In the genomic region with DNA sequence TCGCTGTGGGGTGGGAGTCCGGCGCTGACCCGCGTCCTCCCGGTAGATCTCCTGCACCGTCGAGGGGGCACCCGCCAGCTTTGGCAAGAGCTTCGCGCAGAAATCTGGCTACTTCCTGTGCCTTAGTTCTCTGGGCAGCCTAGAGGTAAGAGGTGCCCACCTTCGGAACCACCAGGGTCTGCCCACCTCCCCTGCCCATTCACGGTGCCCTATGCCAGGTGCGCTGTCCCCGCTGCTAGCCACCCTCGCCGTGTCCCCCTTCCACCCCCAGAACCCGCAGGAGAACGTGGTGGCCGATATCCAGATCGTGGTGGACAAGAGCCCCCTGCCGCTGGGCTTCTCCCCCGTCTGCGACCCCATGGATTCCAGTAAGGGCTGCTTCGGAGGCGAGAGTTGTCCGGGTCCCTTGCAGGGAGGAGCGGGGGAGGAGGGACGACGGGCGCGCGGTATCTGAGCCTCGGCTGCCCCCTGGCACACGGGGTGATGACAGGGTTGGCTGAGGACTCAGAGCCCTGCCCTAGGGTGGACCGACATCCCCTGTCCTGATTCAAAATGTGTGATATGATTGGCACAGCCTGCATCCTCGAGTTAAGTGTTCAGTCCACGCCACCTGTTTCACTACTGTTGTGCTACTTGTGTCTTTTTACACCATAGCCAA, we compare ENCODE assay signal across 8 cellular contexts. TPM values are rescaled to one million over a fixed set of nuclear protein-coding genes. Genes with fewer than 3 reads are reported as not detected.
DNase-seq lines count a peak whose midpoint lies in the region; ATAC-seq and TF ChIP-seq lines count a peak whose summit lies in the region.

No MANE protein-coding gene starts in this region.

- peak; percentile 54 for DNase-seq in BE2C
- peak; percentile 10 for DNase-seq in HT-29 (ENCODE audit: low spot score)
- peak; percentile 78 for DNase-seq in activated CD4-positive, alpha-beta T cell treated with anti-CD3 and anti-CD28 coated beads, Interleukin-2, amount 10 ng/mL, durations not matched to agents 24 days and 14 days
- peak in 4 of 10 donors; percentile 17 to 25 (median 21) for DNase-seq in naive thymus-derived CD8-positive, alpha-beta T cell
- no peak for DNase-seq in GM19240 (ENCODE audit: insufficient read length, low spot score)

- peak; percentile 39 for ATAC-seq in GM18907 (IDR thresholded peaks at IDR 0.05; ENCODE audit: unreplicated experiment)
- peak; percentile 56 for ATAC-seq in esophagus mucosa
- ATAC-seq in naive thymus-derived CD8-positive, alpha-beta T cell: peak in 1 of 2 donors; percentile 40
- ATAC-seq in GM21423 (IDR thresholded peaks at IDR 0.05; ENCODE audit: unreplicated experiment): no peak

- peaks cover 2% of the 10 kb centered on the region; the same call in 1 of the 2 replicates for H3K4me1 ChIP-seq in BE2C

- intact Hi-C loops in activated CD4-positive, alpha-beta T cell treated with anti-CD3 and anti-CD28 coated beads, Interleukin-2, amount 10 ng/mL, durations not matched to agents 24 days and 14 days (cut with micrococcal nuclease): no loop called here

- H3K27me3 Mint-ChIP-seq in activated CD4-positive, alpha-beta T cell treated with anti-CD3 and anti-CD28 coated beads, Interleukin-2, amount 10 ng/mL, durations not matched to agents 24 days and 14 days: no peaks in the 10 kb centered on the region
- H3K27me3 Mint-ChIP-seq in naive thymus-derived CD8-positive, alpha-beta T cell: no peaks in the 10 kb centered on the region

- peak overlapping the region; percentile 83 for H3K27ac Mint-ChIP-seq in activated CD4-positive, alpha-beta T cell treated with anti-CD3 and anti-CD28 coated beads, Interleukin-2, amount 10 ng/mL, durations not matched to agents 24 days and 14 days
- peak overlapping the region in 8 of 10 donors; percentile 43 to 95 (median 85) for H3K27ac Mint-ChIP-seq in naive thymus-derived CD8-positive, alpha-beta T cell

- no peaks in the 10 kb centered on the region for H3K9me3 Mint-ChIP-seq in activated CD4-positive, alpha-beta T cell treated with anti-CD3 and anti-CD28 coated beads, Interleukin-2, amount 10 ng/mL, durations not matched to agents 24 days and 14 days
- no peaks in the 10 kb centered on the region for H3K9me3 Mint-ChIP-seq in naive thymus-derived CD8-positive, alpha-beta T cell

- H3K9me3 ChIP-seq in BE2C: no peaks in the 10 kb centered on the region

- peak; percentile 10; the same call in 1 of the 2 replicates for TF ChIP-seq CTCF in BE2C (IDR thresholded peaks at IDR 0.05; ENCODE audit: low read depth, low read length)

- POLR2A ChIA-PET in naive thymus-derived CD8-positive, alpha-beta T cell (lab: Charles Lee): interaction anchor here (0.7 to 3.3 kb wide), 8 partner anchors 9 to 439 kb away, joined by 3 to 29 read pairs (median 4); a partner anchor contains a TSS

- H3K36me3 ChIP-seq in BE2C: peaks cover 3% of the 10 kb centered on the region; the same call in 1 of the 2 replicates

- H3K27me3 ChIP-seq in BE2C: no peaks in the 10 kb centered on the region

- H3K36me3 Mint-ChIP-seq in activated CD4-positive, alpha-beta T cell treated with anti-CD3 and anti-CD28 coated beads, Interleukin-2, amount 10 ng/mL, durations not matched to agents 24 days and 14 days (ENCODE audit: low read depth): peaks cover 20% of the 10 kb centered on the region
- peaks cover 0 to 10% (median 2%) of the 10 kb centered on the region in 3 donors for H3K36me3 Mint-ChIP-seq in naive thymus-derived CD8-positive, alpha-beta T cell

- H3K4me1 Mint-ChIP-seq in activated CD4-positive, alpha-beta T cell treated with anti-CD3 and anti-CD28 coated beads, Interleukin-2, amount 10 ng/mL, durations not matched to agents 24 days and 14 days: peaks cover 23% of the 10 kb centered on the region
- peaks cover 13 to 37% (median 25%) of the 10 kb centered on the region in 4 donors for H3K4me1 Mint-ChIP-seq in naive thymus-derived CD8-positive, alpha-beta T cell

- H3K4me3 Mint-ChIP-seq in activated CD4-positive, alpha-beta T cell treated with anti-CD3 and anti-CD28 coated beads, Interleukin-2, amount 10 ng/mL, durations not matched to agents 24 days and 14 days: peak overlapping the region; percentile 92
- peak overlapping the region; percentile 78 to 96 (median 93) for H3K4me3 Mint-ChIP-seq in naive thymus-derived CD8-positive, alpha-beta T cell

- peak overlapping the region; percentile 82 for H3K4me3 ChIP-seq in BE2C (ENCODE audit: low read depth, low read length)

RNA-seq across cellular contexts. Expression of a gene that starts 0.5 kb away (rescaled TPM):
- 208 TPM for polyA plus RNA-seq in BE2C (2012; ENCODE audit: insufficient read depth, insufficient read length, low read depth)
- 59.0 and 77.0 TPM in 2 replicates for total RNA-seq in HT-29 (2014; rRNA removed; shearing (Covaris generic))
- total RNA-seq in activated CD4-positive, alpha-beta T cell treated with anti-CD3 and anti-CD28 coated beads, Interleukin-2, amount 10 ng/mL, durations not matched to agents 24 days and 14 days: 40.3 and 45.8 TPM in 2 replicates
- total RNA-seq in esophagus mucosa: 49.9 TPM
- 10 to 100 TPM; 28.1 to 30.0 TPM for total RNA-seq in naive thymus-derived CD8-positive, alpha-beta T cell
- 10 to 100 TPM; 24.3 to 34.6 (median 31.0) TPM for polyA plus RNA-seq in naive thymus-derived CD8-positive, alpha-beta T cell

RNA-seq across cellular contexts. Expression of a gene that starts 15.0 kb away (rescaled TPM):
- polyA plus RNA-seq in BE2C (2012; ENCODE audit: insufficient read depth, insufficient read length, low read depth): 5.5 TPM
- 134 and 172 TPM in 2 replicates for total RNA-seq in HT-29 (2014; rRNA removed; shearing (Covaris generic))
- total RNA-seq in activated CD4-positive, alpha-beta T cell treated with anti-CD3 and anti-CD28 coated beads, Interleukin-2, amount 10 ng/mL, durations not matched to agents 24 days and 14 days: 151 and 153 TPM in 2 replicates
- 2.8 TPM for total RNA-seq in esophagus mucosa
- total RNA-seq in naive thymus-derived CD8-positive, alpha-beta T cell: 10 to 100 TPM; 41.8 to 45.0 TPM
- polyA plus RNA-seq in naive thymus-derived CD8-positive, alpha-beta T cell: 100 to 1,000 TPM; 132 to 178 (median 144) TPM

RNA-seq across cellular contexts. Expression of a gene that starts 26.4 kb away (rescaled TPM):
- polyA plus RNA-seq in BE2C (2012; ENCODE audit: insufficient read depth, insufficient read length, low read depth): not detected
- 0.81 and 1.6 TPM in 2 replicates for total RNA-seq in HT-29 (2014; rRNA removed; shearing (Covaris generic))
- total RNA-seq in activated CD4-positive, alpha-beta T cell treated with anti-CD3 and anti-CD28 coated beads, Interleukin-2, amount 10 ng/mL, durations not matched to agents 24 days and 14 days: 2.6 and 3.1 TPM in 2 replicates
- total RNA-seq in esophagus mucosa: not detected
- total RNA-seq in naive thymus-derived CD8-positive, alpha-beta T cell: 1 to 10 TPM; 2.4 to 3.4 TPM
- polyA plus RNA-seq in naive thymus-derived CD8-positive, alpha-beta T cell: not detected

RNA-seq across cellular contexts. Expression of a gene that starts 28.1 kb away (rescaled TPM):
- not detected for polyA plus RNA-seq in BE2C (2012; ENCODE audit: insufficient read depth, insufficient read length, low read depth)
- total RNA-seq in HT-29 (2014; rRNA removed; shearing (Covaris generic)): not detected in 2 replicates
- not detected in 2 replicates for total RNA-seq in activated CD4-positive, alpha-beta T cell treated with anti-CD3 and anti-CD28 coated beads, Interleukin-2, amount 10 ng/mL, durations not matched to agents 24 days and 14 days
- not detected for total RNA-seq in esophagus mucosa
- not detected for total RNA-seq in naive thymus-derived CD8-positive, alpha-beta T cell
- polyA plus RNA-seq in naive thymus-derived CD8-positive, alpha-beta T cell: under 1 TPM in 1 of 3 donors, not detected in 2; 0.13 TPM

RNA-seq across cellular contexts. Expression of a gene that starts 40.3 kb away (rescaled TPM):
- polyA plus RNA-seq in BE2C (2012; ENCODE audit: insufficient read depth, insufficient read length, low read depth): not detected
- not detected in 2 replicates for total RNA-seq in HT-29 (2014; rRNA removed; shearing (Covaris generic))
- not detected in 2 replicates for total RNA-seq in activated CD4-positive, alpha-beta T cell treated with anti-CD3 and anti-CD28 coated beads, Interleukin-2, amount 10 ng/mL, durations not matched to agents 24 days and 14 days
- total RNA-seq in esophagus mucosa: not detected
- not detected for total RNA-seq in naive thymus-derived CD8-positive, alpha-beta T cell
- polyA plus RNA-seq in naive thymus-derived CD8-positive, alpha-beta T cell: not detected

Comparison
In these comparisons a context has a peak if more than half of its experiments do, and no peak if none do; other contexts are left out.
1. RNA of a gene that starts 15.0 kb away (total RNA-seq): 134 to 172 TPM in HT-29, 151 to 153 TPM in activated CD4-positive, alpha-beta T cell treated with anti-CD3 and anti-CD28 coated beads, Interleukin-2, amount 10 ng/mL, durations not matched to agents 24 days and 14 days and 41.8 to 45.0 TPM in naive thymus-derived CD8-positive, alpha-beta T cell; 2.8 TPM in esophagus mucosa (single experiment); every median in the first group is over 10 times any median in the second.